8 cellular contexts compared by ENCODE assay signal in the genomic region with DNA sequence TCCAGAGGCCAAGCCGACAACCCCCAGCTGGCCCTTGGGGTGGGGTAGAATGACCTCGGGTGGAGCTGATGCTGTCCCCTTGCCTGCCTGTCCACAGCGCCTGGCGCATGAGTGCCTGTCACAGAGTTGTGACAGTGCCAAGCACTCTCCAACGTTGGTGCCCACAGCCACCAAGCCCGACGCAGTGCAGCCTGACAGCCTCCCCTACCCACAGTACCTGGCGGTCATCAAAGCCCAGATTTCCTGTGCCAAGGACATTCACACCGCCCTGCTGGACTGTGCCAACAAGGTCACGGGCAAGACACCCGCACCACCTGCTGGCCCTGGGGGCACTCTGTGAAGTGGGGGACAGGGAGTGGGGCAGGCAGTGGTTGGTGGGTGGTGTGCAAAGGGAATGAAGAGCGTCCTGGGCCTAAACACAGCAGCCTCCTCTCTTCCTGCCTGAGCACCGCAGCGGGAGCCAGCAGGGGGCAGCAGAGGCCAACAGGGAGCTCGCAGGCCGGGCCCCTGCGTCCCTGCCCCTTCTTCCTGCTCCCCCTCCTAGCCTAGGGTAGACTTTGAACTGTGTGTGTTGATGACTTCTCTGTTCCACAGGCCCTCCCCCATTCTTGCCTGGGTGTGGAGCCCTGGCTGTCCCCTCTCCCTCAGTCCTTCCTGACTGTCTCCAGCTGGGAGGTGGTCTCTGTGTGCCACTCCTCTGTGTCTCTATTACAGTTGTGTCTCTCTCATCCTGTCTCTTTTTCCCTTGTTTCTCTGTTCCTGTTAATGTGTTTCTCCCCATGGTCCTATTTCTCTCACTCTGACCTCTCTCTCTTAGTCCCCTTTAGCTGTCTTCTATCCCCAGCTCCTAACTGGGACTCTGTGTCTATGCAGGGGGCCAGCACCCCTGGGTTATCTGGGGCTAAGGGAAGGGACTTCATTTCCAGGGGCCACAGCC. TPM values are rescaled to one million over a fixed set of nuclear protein-coding genes. Genes with fewer than 3 reads are reported as not detected.
DNase-seq lines count a peak whose midpoint lies in the region; ATAC-seq and TF ChIP-seq lines count a peak whose summit lies in the region.

No MANE protein-coding gene starts in this region.

- peak overlapping the region; percentile 99 for H3K27ac ChIP-seq in colonic mucosa
- peak overlapping the region; percentile 95 to 99 (median 96) for H3K27ac ChIP-seq in right lobe of liver

- peak overlapping the region; percentile 10 for H3K4me3 ChIP-seq in colonic mucosa
- H3K4me3 ChIP-seq in right lobe of liver = peak overlapping the region in 2 of 3 donors; percentile 1 to 12

- TF ChIP-seq CTCF in GM12801 (IDR thresholded peaks at IDR 0.05; ENCODE audit: extremely low read depth, insufficient read length) = peak; percentile 68
- TF ChIP-seq CTCF in colonic mucosa (IDR thresholded peaks at IDR 0.05) = peak; percentile 96
- peak; percentile 98 to 99 (median 99) for TF ChIP-seq CTCF in right lobe of liver (IDR thresholded peaks at IDR 0.05)

- no peaks in the 10 kb centered on the region for H3K27me3 Mint-ChIP-seq in activated CD4-positive, alpha-beta T cell treated with anti-CD3 and anti-CD28 coated beads, Interleukin-2, amount 10 ng/mL, durations not matched to agents 7 days and 5 days

- peaks cover 39% of the 10 kb centered on the region for H3K36me3 Mint-ChIP-seq in activated CD4-positive, alpha-beta T cell treated with anti-CD3 and anti-CD28 coated beads, Interleukin-2, amount 10 ng/mL, durations not matched to agents 7 days and 5 days (ENCODE audit: low read depth)

- ATAC-seq in HG03175 (IDR thresholded peaks at IDR 0.05; ENCODE audit: unreplicated experiment) = peak; percentile 47
- ATAC-seq in right lobe of liver = peak; percentile 66 to 82 (median 74)
- no peak for ATAC-seq in HG03095 (IDR thresholded peaks at IDR 0.05; ENCODE audit: unreplicated experiment)

- H3K9me3 ChIP-seq in colonic mucosa (no peaks in the 10 kb centered on the region), right lobe of liver (no peaks in the 10 kb centered on the region)

- no peaks in the 10 kb centered on the region for H3K9me3 Mint-ChIP-seq in activated CD4-positive, alpha-beta T cell treated with anti-CD3 and anti-CD28 coated beads, Interleukin-2, amount 10 ng/mL, durations not matched to agents 7 days and 5 days

- H3K9ac ChIP-seq in colonic mucosa (ENCODE audit: low read depth in 2 of 2, low read length in 2 of 2) = peak overlapping the region; percentile 73 to 95

- H3K4me1 ChIP-seq in colonic mucosa = peaks cover 24% of the 10 kb centered on the region
- peaks cover 0 to 59% (median 25%) of the 10 kb centered on the region in 4 donors for H3K4me1 ChIP-seq in right lobe of liver

- peak; percentile 78 for TF ChIP-seq POLR2A in right lobe of liver (IDR thresholded peaks at IDR 0.05)

- H3K27me3 ChIP-seq in colonic mucosa = no peaks in the 10 kb centered on the region
- H3K27me3 ChIP-seq in right lobe of liver = no peaks in the 10 kb centered on the region

- intact Hi-C loops in colonic mucosa (cut with DNase I) (no loop called here), right lobe of liver (cut with DNase I) (no loop called here)

- DNase-seq in NCI-H69 (lab: John Stamatoyannopoulos, UW) (peak; percentile 81), colonic mucosa (peak; percentile 97), right lobe of liver (peak; percentile 94 to 96 (median 95))
- peak; percentile 94 for DNase-seq in activated CD4-positive, alpha-beta T cell treated with anti-CD3 and anti-CD28 coated beads, Interleukin-2, amount 10 ng/mL, durations not matched to agents 7 days and 5 days
- DNase-seq in stimulated activated CD4-positive, alpha-beta T cell treated with anti-CD3 and anti-CD28 coated beads, Interleukin-4, amount 100 ng/mL, for 48 hours (ENCODE audit: low read depth in 2 of 2) = peak; percentile 88 to 98

- peak overlapping the region; percentile 88 for H3K27ac Mint-ChIP-seq in activated CD4-positive, alpha-beta T cell treated with anti-CD3 and anti-CD28 coated beads, Interleukin-2, amount 10 ng/mL, durations not matched to agents 7 days and 5 days

- peaks cover 72% of the 10 kb centered on the region for H3K4me1 Mint-ChIP-seq in activated CD4-positive, alpha-beta T cell treated with anti-CD3 and anti-CD28 coated beads, Interleukin-2, amount 10 ng/mL, durations not matched to agents 7 days and 5 days

- CTCF ChIA-PET in activated CD4-positive, alpha-beta T cell treated with anti-CD3 and anti-CD28 coated beads, Interleukin-2, amount 10 ng/mL, durations not matched to agents 7 days and 5 days (lab: Charles Lee) = interaction anchor here (0.5 to 3.6 kb wide), 27 partner anchors 8 to 292 kb away, joined by 3 to 69 read pairs (median 5); a partner anchor contains a TSS

- peak overlapping the region; percentile 64 for H3K4me3 Mint-ChIP-seq in activated CD4-positive, alpha-beta T cell treated with anti-CD3 and anti-CD28 coated beads, Interleukin-2, amount 10 ng/mL, durations not matched to agents 7 days and 5 days

- H3K36me3 ChIP-seq in colonic mucosa (no peaks in the 10 kb centered on the region), right lobe of liver (peaks cover 0 to 11% (median 0%) of the 10 kb centered on the region in 4 donors)

- POLR2A ChIA-PET in activated CD4-positive, alpha-beta T cell treated with anti-CD3 and anti-CD28 coated beads, Interleukin-2, amount 10 ng/mL, durations not matched to agents 7 days and 5 days (lab: Charles Lee) = interaction anchor here (0.8 to 1.9 kb wide), 3 partner anchors 10 to 38 kb away, joined by 3 to 10 read pairs (median 8); a partner anchor contains a TSS

- WGBS in right lobe of liver (ENCODE audit: insufficient coverage, low coverage, low lambda C conversion rate, missing lambda C conversion rate) = 5% methylated on average over 5 of the region's 17 CpGs

RNA-seq across cellular contexts. Expression of a gene that starts 6.5 kb away (rescaled TPM):
- total RNA-seq in activated CD4-positive, alpha-beta T cell treated with anti-CD3 and anti-CD28 coated beads, Interleukin-2, amount 10 ng/mL, durations not matched to agents 7 days and 5 days = 10 to 100 TPM; 34.9 to 40.1 TPM
- total RNA-seq in colonic mucosa (10 to 100 TPM; 22.8 to 37.5 TPM), right lobe of liver (10 to 100 TPM; 19.4 to 38.1 (median 24.1) TPM)

RNA-seq across cellular contexts. Expression of a gene that starts 6.7 kb away (rescaled TPM):
- total RNA-seq in activated CD4-positive, alpha-beta T cell treated with anti-CD3 and anti-CD28 coated beads, Interleukin-2, amount 10 ng/mL, durations not matched to agents 7 days and 5 days = 10 to 100 TPM; 43.8 to 44.5 TPM
- total RNA-seq in colonic mucosa (10 to 100 TPM; 31.9 to 41.6 TPM), right lobe of liver (10 to 100 TPM; 18.6 to 34.9 (median 24.8) TPM)

RNA-seq across cellular contexts. Expression of a gene that starts 9.0 kb away (rescaled TPM):
- 10 to 100 TPM; 92.5 to 93.4 TPM for total RNA-seq in activated CD4-positive, alpha-beta T cell treated with anti-CD3 and anti-CD28 coated beads, Interleukin-2, amount 10 ng/mL, durations not matched to agents 7 days and 5 days
- total RNA-seq in colonic mucosa = 100 to 1,000 TPM; 120 to 121 TPM
- total RNA-seq in right lobe of liver = 100 to 1,000 TPM in 3 of 6 experiments, 10 to 100 TPM in 3; 28.3 to 156 (median 91.7) TPM

RNA-seq across cellular contexts. Expression of a gene that starts 14.8 kb away (rescaled TPM):
- 10 to 100 TPM; 74.4 to 77.9 TPM for total RNA-seq in activated CD4-positive, alpha-beta T cell treated with anti-CD3 and anti-CD28 coated beads, Interleukin-2, amount 10 ng/mL, durations not matched to agents 7 days and 5 days
- total RNA-seq in colonic mucosa (10 to 100 TPM in 1 of 2 donors, 1 to 10 TPM in 1; 8.0 to 10.4 TPM), right lobe of liver (10 to 100 TPM in 1 of 6 experiments, 1 to 10 TPM in 5; 1.6 to 15.0 (median 6.3) TPM)

RNA-seq across cellular contexts. Expression of a gene that starts 38.1 kb away (rescaled TPM):
- total RNA-seq in activated CD4-positive, alpha-beta T cell treated with anti-CD3 and anti-CD28 coated beads, Interleukin-2, amount 10 ng/mL, durations not matched to agents 7 days and 5 days = 1,000 to 10,000 TPM; 2,465 to 3,009 TPM
- total RNA-seq in colonic mucosa = 1,000 to 10,000 TPM; 1,698 to 1,720 TPM
- 100 to 1,000 TPM; 448 to 643 (median 568) TPM for total RNA-seq in right lobe of liver
